Comparison of ENCODE assay signal across 14 cellular contexts in genomic region chr2:234955091-234955511, GRCh38. TPM values are rescaled to one million over a fixed set of nuclear protein-coding genes. Genes with fewer than 3 reads are reported as not detected.
A peak's percentile ranks its signal among the peaks of the same experiment; 100 is the strongest.
DNase-seq lines count a peak whose midpoint lies in the region; ATAC-seq and TF ChIP-seq lines count a peak whose summit lies in the region.
"Had no signal": no experiment of that assay in that cellular context is flagged by ENCODE, and none has a peak within 500 bp of the region (broad histone marks: within the 10 kb centered on the region; RNA-seq: fewer than 3 reads in every experiment).

No MANE protein-coding gene starts in this region.

- peak overlapping the region; percentile 91 for H3K4me3 Mint-ChIP-seq in neural crest cell

- BruUV-seq in Panc1 (replicated peaks; lab: Mats Ljungman, UMichigan): no TSS peak

- no peak overlapping the region for H3K27ac ChIP-seq in ACC112 (ENCODE audit: low read depth, low read length)
- peak overlapping the region; percentile 99 for H3K27ac ChIP-seq in Panc1 (ENCODE audit: low read length)
- H3K27ac ChIP-seq: adrenal gland had no signal

- CTCF ChIA-PET in Panc1 (lab: Charles Lee): no interaction called here

- POLR2A ChIA-PET in Panc1 (lab: Charles Lee): interaction anchor here (0.6 to 0.7 kb wide), 5 partner anchors 37 to 463 kb away, joined by 4 to 9 read pairs (median 7); no protein-coding TSS in a partner anchor

- H3K4me1 Mint-ChIP-seq in neural crest cell: peaks cover 72% of the 10 kb centered on the region

- H3K27me3 Mint-ChIP-seq in neural crest cell (ENCODE audit: low read depth): peaks cover 5% of the 10 kb centered on the region

- H3K79me2 ChIP-seq in ACC112 (ENCODE audit: control insufficient read depth, insufficient read depth, low read length, unreplicated experiment): peaks cover 87% of the 10 kb centered on the region

- no peak overlapping the region for H2AFZ ChIP-seq in ACC112 (ENCODE audit: low read length, unreplicated experiment)

- no peaks in the 10 kb centered on the region for H3K9me3 ChIP-seq in Panc1 (ENCODE audit: control insufficient read depth, insufficient read depth, low read depth, low read length)
- H3K9me3 ChIP-seq: adrenal gland had no signal

- intact Hi-C loops in Panc1 (cut with micrococcal nuclease; ENCODE audit: unreplicated experiment): loop anchor here (5.0 kb wide), 2 partner anchors 73 to 403 kb away; no protein-coding TSS in a partner anchor

- TF ChIP-seq CTCF in Panc1 (IDR thresholded peaks at IDR 0.05) (no peak), fibroblast of the aortic adventitia (IDR thresholded peaks at IDR 0.05; ENCODE audit: insufficient read depth, low read length) (no peak), neural crest cell (conservative IDR thresholded peaks at IDR 0.05) (no peak)

- H3K27ac Mint-ChIP-seq in neural crest cell (ENCODE audit: unreplicated experiment): no peak overlapping the region
- H3K27ac Mint-ChIP-seq: naive B cell had no signal

- no peak for DNase-seq in Panc1 (ENCODE audit: low read depth, low spot score)
- DNase-seq in fibroblast of the aortic adventitia (ENCODE audit: low read depth): no peak
- DNase-seq in neural crest cell (ENCODE audit: low read depth, low spot score): no peak
- no peak for DNase-seq in retina
- DNase-seq in ureter (ENCODE audit: low spot score): no peak
- DNase-seq: activated CD4-positive, alpha-beta T cell treated with anti-CD3 and anti-CD28 coated beads, Interleukin-2, amount 50 U/mL, for 1 hour; GDM1; naive B cell; NCI-H2029 treated with DMSO at 0.1 percent for 48 hours; SHP77 had no signal

- H3K4me3 ChIP-seq in ACC112 (ENCODE audit: low read depth, low read length) (peak overlapping the region; percentile 89), Panc1 (ENCODE audit: low read depth in 2 of 2, low read length in 2 of 2) (peak overlapping the region; percentile 64 to 92), fibroblast of the aortic adventitia (ENCODE audit: low read depth, low read length) (peak overlapping the region; percentile 84)
- H3K4me3 ChIP-seq: adrenal gland had no signal

- no peak for ATAC-seq in Panc1
- ATAC-seq in GM21526 (IDR thresholded peaks at IDR 0.05; ENCODE audit: low FRiP score, unreplicated experiment): no peak
- no peak for ATAC-seq in GM19452 (IDR thresholded peaks at IDR 0.05; ENCODE audit: unreplicated experiment)

- no peaks in the 10 kb centered on the region for H3K27me3 ChIP-seq in ACC112 (ENCODE audit: insufficient read depth, low read length)
- H3K27me3 ChIP-seq in Panc1 (ENCODE audit: control insufficient read depth, insufficient read depth, low read length): no peaks in the 10 kb centered on the region
- H3K27me3 ChIP-seq: adrenal gland had no signal

- H3K36me3 ChIP-seq in ACC112 (ENCODE audit: insufficient read depth, low read length): peaks cover 11% of the 10 kb centered on the region; the same call in 1 of the 2 replicates
- H3K36me3 ChIP-seq in Panc1 (ENCODE audit: control insufficient read depth, insufficient read depth, low read length): no peaks in the 10 kb centered on the region; the same call in 1 of the 2 replicates
- H3K36me3 ChIP-seq: adrenal gland had no signal

- H3K4me1 ChIP-seq in ACC112 (ENCODE audit: control insufficient read depth, insufficient read depth, low read length, unreplicated experiment): peaks cover 75% of the 10 kb centered on the region
- peaks cover 65% of the 10 kb centered on the region for H3K4me1 ChIP-seq in Panc1 (ENCODE audit: control insufficient read depth, insufficient read depth, low read length)

- H3K9me3 Mint-ChIP-seq in neural crest cell: no peaks in the 10 kb centered on the region

- no peaks in the 10 kb centered on the region for H3K36me3 Mint-ChIP-seq in neural crest cell (ENCODE audit: low read depth)
- H3K36me3 Mint-ChIP-seq: naive B cell had no signal

- in situ Hi-C loops in Panc1 (cut with HindIII; ENCODE audit: low pct_unique_long_range_greater_than_20kb, low sequenced_read_pairs): no loop called here

RNA-seq across cellular contexts. Expression of gene SH3BP4, which starts 3.3 kb away (rescaled TPM):
- total RNA-seq in Panc1 (2021; ENCODE audit: unreplicated experiment): 133 TPM
- polyA plus RNA-seq in Panc1 (2012; ENCODE audit: insufficient read length): 102 TPM
- 32.2 and 49.7 TPM in 2 replicates for total RNA-seq in fibroblast of the aortic adventitia (ENCODE audit: low replicate concordance)
- 32.1 and 37.1 TPM in 2 replicates for total RNA-seq in neural crest cell
- total RNA-seq in ureter: 29.9 TPM
